In the genomic region with DNA sequence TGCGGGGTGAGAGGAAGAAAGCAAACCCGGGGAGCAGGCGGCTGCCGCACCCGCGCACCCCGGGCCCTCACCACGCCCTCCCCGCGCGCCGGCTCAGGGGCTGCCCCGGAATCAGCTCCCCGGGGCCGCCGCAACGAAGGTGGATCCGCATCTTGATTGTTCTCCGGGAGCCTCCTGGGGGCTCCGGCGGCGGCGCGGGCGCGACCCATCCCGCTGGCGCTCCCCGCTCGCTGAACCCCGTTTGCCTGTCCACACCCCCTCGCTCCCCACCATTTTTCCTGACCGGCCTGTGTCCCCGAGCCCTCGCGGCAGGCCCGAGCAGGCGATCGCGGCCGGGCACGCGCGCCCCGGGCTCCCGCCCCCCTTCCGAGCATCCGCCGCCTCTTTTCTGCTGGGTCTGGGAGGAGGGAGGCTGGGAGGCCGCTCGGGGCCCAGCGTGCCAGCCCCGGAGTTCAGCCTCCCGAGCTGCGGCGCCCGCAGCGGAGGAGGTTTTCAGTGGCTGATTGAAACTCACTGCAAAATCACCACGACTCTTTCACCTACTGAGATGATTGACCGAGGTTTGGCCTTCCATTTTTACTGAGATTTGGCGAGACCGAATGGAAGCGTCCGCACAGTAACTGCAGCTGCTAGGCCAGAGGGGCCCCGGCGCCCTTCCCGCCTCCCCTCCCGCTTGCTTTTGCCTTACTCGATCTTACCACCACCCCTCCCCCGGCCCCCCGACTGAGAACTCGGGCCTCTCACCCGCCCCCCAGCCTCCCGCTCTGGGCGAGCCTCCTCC, we compare ENCODE assay signal across 9 cellular contexts. TPM values are rescaled to one million over a fixed set of nuclear protein-coding genes. Genes with fewer than 3 reads are reported as not detected.
A peak's percentile ranks its signal among the peaks of the same experiment; 100 is the strongest.
DNase-seq lines count a peak whose midpoint lies in the region; ATAC-seq and TF ChIP-seq lines count a peak whose summit lies in the region.
"Had no signal": no experiment of that assay in that cellular context is flagged by ENCODE, and none has a peak within 500 bp of the region (broad histone marks: within the 10 kb centered on the region; RNA-seq: fewer than 3 reads in every experiment).

No MANE protein-coding gene starts in this region.

- intact Hi-C loops in Right ventricle myocardium inferior (cut with DNase I) (loop anchor here (2.0 kb wide), 1 partner anchor 218 kb away; no protein-coding TSS in a partner anchor), cardiac septum (cut with DNase I) (loop anchor here (2.0 kb wide), 1 partner anchor 218 kb away; no protein-coding TSS in a partner anchor), aorta (cut with DNase I) (no loop called here)

- no peaks in the 10 kb centered on the region for H3K36me3 ChIP-seq in kidney epithelial cell (ENCODE audit: control insufficient read depth, insufficient read depth, low read length)
- H3K36me3 ChIP-seq in aorta (ENCODE audit: control insufficient read depth in 1 of 2, insufficient read depth in 2 of 2, low read length in 1 of 2) = no peaks in the 10 kb centered on the region

- no peak overlapping the region for H3K27ac ChIP-seq in aorta (ENCODE audit: low read depth in 1 of 2, low read length in 2 of 2)

- CTCF ChIA-PET in WTC11 (lab: Charles Lee) = no interaction called here

- DNase-seq in Right ventricle myocardium inferior (ENCODE audit: missing footprints) (peak; percentile 60), cardiac septum (ENCODE audit: low spot score) (no peak), WTC11 (ENCODE audit: low spot score) (peak; percentile 42), kidney epithelial cell (ENCODE audit: low read depth) (no peak), aorta (no peak)

- H3K4me3 ChIP-seq in kidney epithelial cell (ENCODE audit: low read depth, low read length) = peak overlapping the region; percentile 68
- peak overlapping the region; percentile 33 to 58 for H3K4me3 ChIP-seq in aorta (ENCODE audit: low read length in 2 of 2)

- H3K27me3 Mint-ChIP-seq in WTC11 (ENCODE audit: low read depth) = peaks cover 7% of the 10 kb centered on the region

- ATAC-seq in Right ventricle myocardium inferior (peak; percentile 43), WTC11 (peak; percentile 8), aorta (ENCODE audit: low FRiP score) (no peak), HG02852 (IDR thresholded peaks at IDR 0.05; ENCODE audit: unreplicated experiment) (no peak), GM19395 (IDR thresholded peaks at IDR 0.05; ENCODE audit: unreplicated experiment) (no peak), HG03196 (IDR thresholded peaks at IDR 0.05; ENCODE audit: unreplicated experiment) (no peak)

- peaks cover 4% of the 10 kb centered on the region; the same call in 1 of the 2 replicates for H3K9me3 Mint-ChIP-seq in WTC11
- H3K9me3 Mint-ChIP-seq: stimulated activated naive CD8-positive, alpha-beta T cell treated with anti-CD3 and anti-CD28 coated beads, Interleukin-15, Interleukin-2, amounts not matched to agents 100 ng/mL and 50 ng/mL, for 24 hours had no signal

- TF ChIP-seq CTCF in WTC11 (IDR thresholded peaks at IDR 0.05) (no peak), kidney epithelial cell (IDR thresholded peaks at IDR 0.05; ENCODE audit: insufficient read depth, low read length, poor library complexity, severe bottlenecking) (no peak)

- H3K4me1 ChIP-seq in aorta (ENCODE audit: control insufficient read depth in 1 of 2, insufficient read depth in 2 of 2, low read length in 2 of 2) = no peaks in the 10 kb centered on the region

- peaks cover 37% of the 10 kb centered on the region for H3K4me1 Mint-ChIP-seq in WTC11

- H3K27ac Mint-ChIP-seq in WTC11 = no peak overlapping the region

- H3K27me3 ChIP-seq in kidney epithelial cell (ENCODE audit: control insufficient read depth, insufficient read depth, low read length) (no peaks in the 10 kb centered on the region), aorta (ENCODE audit: control insufficient read depth in 1 of 2, insufficient read depth in 2 of 2, low read length in 1 of 2) (no peaks in the 10 kb centered on the region)

- H3K4me3 Mint-ChIP-seq in WTC11 = peak overlapping the region; percentile 68

- POLR2A ChIA-PET in WTC11 (lab: Charles Lee) = interaction anchor here (1.6 kb wide), 1 partner anchor 30 kb away, joined by 13 read pairs; no protein-coding TSS in a partner anchor

- no peaks in the 10 kb centered on the region for H3K9me3 ChIP-seq in aorta (ENCODE audit: control insufficient read depth, low read length)

- WGBS in aorta, 2 donors = 1 to 2% methylated on average over 62 to 75 of the region's 75 CpGs

- peaks cover 33% of the 10 kb centered on the region for H3K36me3 Mint-ChIP-seq in WTC11

TF ChIP-seq in WTC11, 78 proteins besides CTCF, POLR2A, EP300 and RAD21 (continues in another document):
- TF ChIP-seq, protein P1, sequence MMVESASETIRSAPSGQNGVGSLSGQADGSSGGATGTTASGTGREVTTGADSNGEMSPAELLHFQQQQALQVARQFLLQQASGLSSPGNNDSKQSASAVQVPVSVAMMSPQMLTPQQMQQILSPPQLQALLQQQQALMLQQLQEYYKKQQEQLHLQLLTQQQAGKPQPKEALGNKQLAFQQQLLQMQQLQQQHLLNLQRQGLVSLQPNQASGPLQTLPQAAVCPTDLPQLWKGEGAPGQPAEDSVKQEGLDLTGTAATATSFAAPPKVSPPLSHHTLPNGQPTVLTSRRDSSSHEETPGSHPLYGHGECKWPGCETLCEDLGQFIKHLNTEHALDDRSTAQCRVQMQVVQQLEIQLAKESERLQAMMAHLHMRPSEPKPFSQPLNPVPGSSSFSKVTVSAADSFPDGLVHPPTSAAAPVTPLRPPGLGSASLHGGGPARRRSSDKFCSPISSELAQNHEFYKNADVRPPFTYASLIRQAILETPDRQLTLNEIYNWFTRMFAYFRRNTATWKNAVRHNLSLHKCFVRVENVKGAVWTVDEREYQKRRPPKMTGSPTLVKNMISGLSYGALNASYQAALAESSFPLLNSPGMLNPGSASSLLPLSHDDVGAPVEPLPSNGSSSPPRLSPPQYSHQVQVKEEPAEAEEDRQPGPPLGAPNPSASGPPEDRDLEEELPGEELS (CRISPR knock-in tag; IDR thresholded peaks at IDR 0.05) = 0 out of 2 replicates have a peak, but pooled peaks have one; percentile 10
- TF ChIP-seq, protein P2, sequence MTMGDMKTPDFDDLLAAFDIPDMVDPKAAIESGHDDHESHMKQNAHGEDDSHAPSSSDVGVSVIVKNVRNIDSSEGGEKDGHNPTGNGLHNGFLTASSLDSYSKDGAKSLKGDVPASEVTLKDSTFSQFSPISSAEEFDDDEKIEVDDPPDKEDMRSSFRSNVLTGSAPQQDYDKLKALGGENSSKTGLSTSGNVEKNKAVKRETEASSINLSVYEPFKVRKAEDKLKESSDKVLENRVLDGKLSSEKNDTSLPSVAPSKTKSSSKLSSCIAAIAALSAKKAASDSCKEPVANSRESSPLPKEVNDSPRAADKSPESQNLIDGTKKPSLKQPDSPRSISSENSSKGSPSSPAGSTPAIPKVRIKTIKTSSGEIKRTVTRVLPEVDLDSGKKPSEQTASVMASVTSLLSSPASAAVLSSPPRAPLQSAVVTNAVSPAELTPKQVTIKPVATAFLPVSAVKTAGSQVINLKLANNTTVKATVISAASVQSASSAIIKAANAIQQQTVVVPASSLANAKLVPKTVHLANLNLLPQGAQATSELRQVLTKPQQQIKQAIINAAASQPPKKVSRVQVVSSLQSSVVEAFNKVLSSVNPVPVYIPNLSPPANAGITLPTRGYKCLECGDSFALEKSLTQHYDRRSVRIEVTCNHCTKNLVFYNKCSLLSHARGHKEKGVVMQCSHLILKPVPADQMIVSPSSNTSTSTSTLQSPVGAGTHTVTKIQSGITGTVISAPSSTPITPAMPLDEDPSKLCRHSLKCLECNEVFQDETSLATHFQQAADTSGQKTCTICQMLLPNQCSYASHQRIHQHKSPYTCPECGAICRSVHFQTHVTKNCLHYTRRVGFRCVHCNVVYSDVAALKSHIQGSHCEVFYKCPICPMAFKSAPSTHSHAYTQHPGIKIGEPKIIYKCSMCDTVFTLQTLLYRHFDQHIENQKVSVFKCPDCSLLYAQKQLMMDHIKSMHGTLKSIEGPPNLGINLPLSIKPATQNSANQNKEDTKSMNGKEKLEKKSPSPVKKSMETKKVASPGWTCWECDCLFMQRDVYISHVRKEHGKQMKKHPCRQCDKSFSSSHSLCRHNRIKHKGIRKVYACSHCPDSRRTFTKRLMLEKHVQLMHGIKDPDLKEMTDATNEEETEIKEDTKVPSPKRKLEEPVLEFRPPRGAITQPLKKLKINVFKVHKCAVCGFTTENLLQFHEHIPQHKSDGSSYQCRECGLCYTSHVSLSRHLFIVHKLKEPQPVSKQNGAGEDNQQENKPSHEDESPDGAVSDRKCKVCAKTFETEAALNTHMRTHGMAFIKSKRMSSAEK (CRISPR knock-in tag; IDR thresholded peaks at IDR 0.05; ENCODE audit: borderline replicate concordance) = no peak
- TF ChIP-seq TP53 (CRISPR knock-in tag; IDR thresholded peaks at IDR 0.05) = no peak
- TF ChIP-seq, protein P3, sequence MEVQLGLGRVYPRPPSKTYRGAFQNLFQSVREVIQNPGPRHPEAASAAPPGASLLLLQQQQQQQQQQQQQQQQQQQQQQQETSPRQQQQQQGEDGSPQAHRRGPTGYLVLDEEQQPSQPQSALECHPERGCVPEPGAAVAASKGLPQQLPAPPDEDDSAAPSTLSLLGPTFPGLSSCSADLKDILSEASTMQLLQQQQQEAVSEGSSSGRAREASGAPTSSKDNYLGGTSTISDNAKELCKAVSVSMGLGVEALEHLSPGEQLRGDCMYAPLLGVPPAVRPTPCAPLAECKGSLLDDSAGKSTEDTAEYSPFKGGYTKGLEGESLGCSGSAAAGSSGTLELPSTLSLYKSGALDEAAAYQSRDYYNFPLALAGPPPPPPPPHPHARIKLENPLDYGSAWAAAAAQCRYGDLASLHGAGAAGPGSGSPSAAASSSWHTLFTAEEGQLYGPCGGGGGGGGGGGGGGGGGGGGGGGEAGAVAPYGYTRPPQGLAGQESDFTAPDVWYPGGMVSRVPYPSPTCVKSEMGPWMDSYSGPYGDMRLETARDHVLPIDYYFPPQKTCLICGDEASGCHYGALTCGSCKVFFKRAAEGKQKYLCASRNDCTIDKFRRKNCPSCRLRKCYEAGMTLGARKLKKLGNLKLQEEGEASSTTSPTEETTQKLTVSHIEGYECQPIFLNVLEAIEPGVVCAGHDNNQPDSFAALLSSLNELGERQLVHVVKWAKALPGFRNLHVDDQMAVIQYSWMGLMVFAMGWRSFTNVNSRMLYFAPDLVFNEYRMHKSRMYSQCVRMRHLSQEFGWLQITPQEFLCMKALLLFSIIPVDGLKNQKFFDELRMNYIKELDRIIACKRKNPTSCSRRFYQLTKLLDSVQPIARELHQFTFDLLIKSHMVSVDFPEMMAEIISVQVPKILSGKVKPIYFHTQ (CRISPR knock-in tag; IDR thresholded peaks at IDR 0.05) = no peak

RNA-seq across cellular contexts. Expression of a gene that starts 4.7 kb away (rescaled TPM):
- total RNA-seq in Right ventricle myocardium inferior (1.1 TPM), cardiac septum (2.8 TPM), WTC11 (2021) (22.5 to 24.8 TPM (median 24.0 TPM) in 3 replicates), kidney epithelial cell (75.6 and 81.7 TPM in 2 replicates), aorta (under 1 TPM in 1 of 2 donors, not detected in 1; 0.03 TPM)
- not detected for polyA plus RNA-seq in aorta

Comparison
In these comparisons a context has a peak if more than half of its experiments do, and no peak if none do; other contexts are left out.
1. DNase-seq: peak in Right ventricle myocardium inferior (single experiment) and WTC11 (single experiment); none in cardiac septum (single experiment), kidney epithelial cell (single experiment) and aorta (0 of 2).
2. ATAC-seq: peak in Right ventricle myocardium inferior (single experiment) and WTC11 (single experiment); none in aorta (single experiment), HG02852 (single experiment), GM19395 (single experiment) and HG03196 (single experiment).
3. intact Hi-C loops: an anchor here in Right ventricle myocardium inferior (2.0 kb wide) and cardiac septum (2.0 kb wide); none called in aorta.